ENCODE assay signal across 1 cellular context in genomic region chr21:34029724-34030528, GRCh38.
A peak's percentile ranks its signal among the peaks of the same experiment; 100 is the strongest.
TF ChIP-seq lines count a peak whose summit lies in the region.

No MANE protein-coding gene starts in this region.

TF ChIP-seq in K562, 482 proteins besides CTCF, POLR2A, EP300 and RAD21 (continued from another document and continues in another):
- TF ChIP-seq, protein P1, sequence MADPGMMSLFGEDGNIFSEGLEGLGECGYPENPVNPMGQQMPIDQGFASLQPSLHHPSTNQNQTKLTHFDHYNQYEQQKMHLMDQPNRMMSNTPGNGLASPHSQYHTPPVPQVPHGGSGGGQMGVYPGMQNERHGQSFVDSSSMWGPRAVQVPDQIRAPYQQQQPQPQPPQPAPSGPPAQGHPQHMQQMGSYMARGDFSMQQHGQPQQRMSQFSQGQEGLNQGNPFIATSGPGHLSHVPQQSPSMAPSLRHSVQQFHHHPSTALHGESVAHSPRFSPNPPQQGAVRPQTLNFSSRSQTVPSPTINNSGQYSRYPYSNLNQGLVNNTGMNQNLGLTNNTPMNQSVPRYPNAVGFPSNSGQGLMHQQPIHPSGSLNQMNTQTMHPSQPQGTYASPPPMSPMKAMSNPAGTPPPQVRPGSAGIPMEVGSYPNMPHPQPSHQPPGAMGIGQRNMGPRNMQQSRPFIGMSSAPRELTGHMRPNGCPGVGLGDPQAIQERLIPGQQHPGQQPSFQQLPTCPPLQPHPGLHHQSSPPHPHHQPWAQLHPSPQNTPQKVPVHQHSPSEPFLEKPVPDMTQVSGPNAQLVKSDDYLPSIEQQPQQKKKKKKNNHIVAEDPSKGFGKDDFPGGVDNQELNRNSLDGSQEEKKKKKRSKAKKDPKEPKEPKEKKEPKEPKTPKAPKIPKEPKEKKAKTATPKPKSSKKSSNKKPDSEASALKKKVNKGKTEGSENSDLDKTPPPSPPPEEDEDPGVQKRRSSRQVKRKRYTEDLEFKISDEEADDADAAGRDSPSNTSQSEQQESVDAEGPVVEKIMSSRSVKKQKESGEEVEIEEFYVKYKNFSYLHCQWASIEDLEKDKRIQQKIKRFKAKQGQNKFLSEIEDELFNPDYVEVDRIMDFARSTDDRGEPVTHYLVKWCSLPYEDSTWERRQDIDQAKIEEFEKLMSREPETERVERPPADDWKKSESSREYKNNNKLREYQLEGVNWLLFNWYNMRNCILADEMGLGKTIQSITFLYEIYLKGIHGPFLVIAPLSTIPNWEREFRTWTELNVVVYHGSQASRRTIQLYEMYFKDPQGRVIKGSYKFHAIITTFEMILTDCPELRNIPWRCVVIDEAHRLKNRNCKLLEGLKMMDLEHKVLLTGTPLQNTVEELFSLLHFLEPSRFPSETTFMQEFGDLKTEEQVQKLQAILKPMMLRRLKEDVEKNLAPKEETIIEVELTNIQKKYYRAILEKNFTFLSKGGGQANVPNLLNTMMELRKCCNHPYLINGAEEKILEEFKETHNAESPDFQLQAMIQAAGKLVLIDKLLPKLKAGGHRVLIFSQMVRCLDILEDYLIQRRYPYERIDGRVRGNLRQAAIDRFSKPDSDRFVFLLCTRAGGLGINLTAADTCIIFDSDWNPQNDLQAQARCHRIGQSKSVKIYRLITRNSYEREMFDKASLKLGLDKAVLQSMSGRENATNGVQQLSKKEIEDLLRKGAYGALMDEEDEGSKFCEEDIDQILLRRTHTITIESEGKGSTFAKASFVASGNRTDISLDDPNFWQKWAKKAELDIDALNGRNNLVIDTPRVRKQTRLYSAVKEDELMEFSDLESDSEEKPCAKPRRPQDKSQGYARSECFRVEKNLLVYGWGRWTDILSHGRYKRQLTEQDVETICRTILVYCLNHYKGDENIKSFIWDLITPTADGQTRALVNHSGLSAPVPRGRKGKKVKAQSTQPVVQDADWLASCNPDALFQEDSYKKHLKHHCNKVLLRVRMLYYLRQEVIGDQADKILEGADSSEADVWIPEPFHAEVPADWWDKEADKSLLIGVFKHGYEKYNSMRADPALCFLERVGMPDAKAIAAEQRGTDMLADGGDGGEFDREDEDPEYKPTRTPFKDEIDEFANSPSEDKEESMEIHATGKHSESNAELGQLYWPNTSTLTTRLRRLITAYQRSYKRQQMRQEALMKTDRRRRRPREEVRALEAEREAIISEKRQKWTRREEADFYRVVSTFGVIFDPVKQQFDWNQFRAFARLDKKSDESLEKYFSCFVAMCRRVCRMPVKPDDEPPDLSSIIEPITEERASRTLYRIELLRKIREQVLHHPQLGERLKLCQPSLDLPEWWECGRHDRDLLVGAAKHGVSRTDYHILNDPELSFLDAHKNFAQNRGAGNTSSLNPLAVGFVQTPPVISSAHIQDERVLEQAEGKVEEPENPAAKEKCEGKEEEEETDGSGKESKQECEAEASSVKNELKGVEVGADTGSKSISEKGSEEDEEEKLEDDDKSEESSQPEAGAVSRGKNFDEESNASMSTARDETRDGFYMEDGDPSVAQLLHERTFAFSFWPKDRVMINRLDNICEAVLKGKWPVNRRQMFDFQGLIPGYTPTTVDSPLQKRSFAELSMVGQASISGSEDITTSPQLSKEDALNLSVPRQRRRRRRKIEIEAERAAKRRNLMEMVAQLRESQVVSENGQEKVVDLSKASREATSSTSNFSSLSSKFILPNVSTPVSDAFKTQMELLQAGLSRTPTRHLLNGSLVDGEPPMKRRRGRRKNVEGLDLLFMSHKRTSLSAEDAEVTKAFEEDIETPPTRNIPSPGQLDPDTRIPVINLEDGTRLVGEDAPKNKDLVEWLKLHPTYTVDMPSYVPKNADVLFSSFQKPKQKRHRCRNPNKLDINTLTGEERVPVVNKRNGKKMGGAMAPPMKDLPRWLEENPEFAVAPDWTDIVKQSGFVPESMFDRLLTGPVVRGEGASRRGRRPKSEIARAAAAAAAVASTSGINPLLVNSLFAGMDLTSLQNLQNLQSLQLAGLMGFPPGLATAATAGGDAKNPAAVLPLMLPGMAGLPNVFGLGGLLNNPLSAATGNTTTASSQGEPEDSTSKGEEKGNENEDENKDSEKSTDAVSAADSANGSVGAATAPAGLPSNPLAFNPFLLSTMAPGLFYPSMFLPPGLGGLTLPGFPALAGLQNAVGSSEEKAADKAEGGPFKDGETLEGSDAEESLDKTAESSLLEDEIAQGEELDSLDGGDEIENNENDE (IDR thresholded peaks at IDR 0.05; ENCODE audit: low read depth, low read length), result no peak
- TF ChIP-seq RNF2 (IDR thresholded peaks at IDR 0.05) (0 out of 2 replicates have a peak, but pooled peaks have one; percentile 14), TBP (optimal IDR thresholded peaks at IDR 0.05; ENCODE audit: low read depth, low read length) (peak; percentile 29), ZNF408 (CRISPR knock-in tag; IDR thresholded peaks at IDR 0.05; ENCODE audit: low read depth) (no peak), MYBL2 (IDR thresholded peaks at IDR 0.05; ENCODE audit: low read depth) (no peak), MYBL2 (CRISPR knock-in tag; IDR thresholded peaks at IDR 0.05; ENCODE audit: borderline replicate concordance) (no peak), NEUROD1 (IDR thresholded peaks at IDR 0.05; ENCODE audit: borderline replicate concordance, low read depth, low read length, partially characterized antibody) (no peak), FOSL1 (tag; conservative IDR thresholded peaks at IDR 0.05) (peak; percentile 75), TAF9B (IDR thresholded peaks at IDR 0.05; ENCODE audit: partially characterized antibody) (no peak), CREM (IDR thresholded peaks at IDR 0.05; ENCODE audit: low read depth) (peak; percentile 97), HDAC8 (tag; IDR thresholded peaks at IDR 0.05) (no peak), SMAD1 (IDR thresholded peaks at IDR 0.05; ENCODE audit: low read depth, low read length, partially characterized antibody) (no peak), PATZ1 (CRISPR knock-in tag; IDR thresholded peaks at IDR 0.05; ENCODE audit: borderline replicate concordance) (no peak), HNRNPL (IDR thresholded peaks at IDR 0.05; ENCODE audit: low read depth, low read length) (no peak), BCL6 (CRISPR knock-in tag; IDR thresholded peaks at IDR 0.05) (no peak), POLR2B (IDR thresholded peaks at IDR 0.05; ENCODE audit: low read depth, partially characterized antibody) (no peak), TCF15 (CRISPR knock-in tag; IDR thresholded peaks at IDR 0.05) (no peak), MXI1 (IDR thresholded peaks at IDR 0.05; ENCODE audit: low read depth, low read length) (no peak), FOXJ2 (tag; IDR thresholded peaks at IDR 0.05) (no peak), SREBF2 (CRISPR knock-in tag; IDR thresholded peaks at IDR 0.05) (no peak), ZBTB43 (CRISPR knock-in tag; IDR thresholded peaks at IDR 0.05) (no peak), THRAP3 (IDR thresholded peaks at IDR 0.05; ENCODE audit: borderline replicate concordance) (no peak), SAFB (IDR thresholded peaks at IDR 0.05; ENCODE audit: borderline replicate concordance, low read depth, low read length) (no peak), ZBTB26 (CRISPR knock-in tag; IDR thresholded peaks at IDR 0.05) (no peak), SIX5 (IDR thresholded peaks at IDR 0.05; ENCODE audit: borderline replicate concordance in 1 of 2, insufficient read depth in 1 of 2, low read depth in 1 of 2, low read length in 2 of 2) (peak; percentile 89 to 94), HEY1 (CRISPR knock-in tag; IDR thresholded peaks at IDR 0.05; ENCODE audit: borderline replicate concordance) (no peak), RBM15 (IDR thresholded peaks at IDR 0.05; ENCODE audit: insufficient read depth, low read length) (no peak), TSC22D4 (tag; IDR thresholded peaks at IDR 0.05) (no peak), ZC3H4 (CRISPR knock-in tag; IDR thresholded peaks at IDR 0.05; ENCODE audit: borderline replicate concordance) (no peak)
- TF ChIP-seq, protein P2, sequence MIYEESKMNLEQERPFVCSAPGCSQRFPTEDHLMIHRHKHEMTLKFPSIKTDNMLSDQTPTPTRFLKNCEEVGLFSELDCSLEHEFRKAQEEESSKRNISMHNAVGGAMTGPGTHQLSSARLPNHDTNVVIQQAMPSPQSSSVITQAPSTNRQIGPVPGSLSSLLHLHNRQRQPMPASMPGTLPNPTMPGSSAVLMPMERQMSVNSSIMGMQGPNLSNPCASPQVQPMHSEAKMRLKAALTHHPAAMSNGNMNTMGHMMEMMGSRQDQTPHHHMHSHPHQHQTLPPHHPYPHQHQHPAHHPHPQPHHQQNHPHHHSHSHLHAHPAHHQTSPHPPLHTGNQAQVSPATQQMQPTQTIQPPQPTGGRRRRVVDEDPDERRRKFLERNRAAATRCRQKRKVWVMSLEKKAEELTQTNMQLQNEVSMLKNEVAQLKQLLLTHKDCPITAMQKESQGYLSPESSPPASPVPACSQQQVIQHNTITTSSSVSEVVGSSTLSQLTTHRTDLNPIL (CRISPR knock-in tag; IDR thresholded peaks at IDR 0.05), result no peak
- TF ChIP-seq, protein P3, sequence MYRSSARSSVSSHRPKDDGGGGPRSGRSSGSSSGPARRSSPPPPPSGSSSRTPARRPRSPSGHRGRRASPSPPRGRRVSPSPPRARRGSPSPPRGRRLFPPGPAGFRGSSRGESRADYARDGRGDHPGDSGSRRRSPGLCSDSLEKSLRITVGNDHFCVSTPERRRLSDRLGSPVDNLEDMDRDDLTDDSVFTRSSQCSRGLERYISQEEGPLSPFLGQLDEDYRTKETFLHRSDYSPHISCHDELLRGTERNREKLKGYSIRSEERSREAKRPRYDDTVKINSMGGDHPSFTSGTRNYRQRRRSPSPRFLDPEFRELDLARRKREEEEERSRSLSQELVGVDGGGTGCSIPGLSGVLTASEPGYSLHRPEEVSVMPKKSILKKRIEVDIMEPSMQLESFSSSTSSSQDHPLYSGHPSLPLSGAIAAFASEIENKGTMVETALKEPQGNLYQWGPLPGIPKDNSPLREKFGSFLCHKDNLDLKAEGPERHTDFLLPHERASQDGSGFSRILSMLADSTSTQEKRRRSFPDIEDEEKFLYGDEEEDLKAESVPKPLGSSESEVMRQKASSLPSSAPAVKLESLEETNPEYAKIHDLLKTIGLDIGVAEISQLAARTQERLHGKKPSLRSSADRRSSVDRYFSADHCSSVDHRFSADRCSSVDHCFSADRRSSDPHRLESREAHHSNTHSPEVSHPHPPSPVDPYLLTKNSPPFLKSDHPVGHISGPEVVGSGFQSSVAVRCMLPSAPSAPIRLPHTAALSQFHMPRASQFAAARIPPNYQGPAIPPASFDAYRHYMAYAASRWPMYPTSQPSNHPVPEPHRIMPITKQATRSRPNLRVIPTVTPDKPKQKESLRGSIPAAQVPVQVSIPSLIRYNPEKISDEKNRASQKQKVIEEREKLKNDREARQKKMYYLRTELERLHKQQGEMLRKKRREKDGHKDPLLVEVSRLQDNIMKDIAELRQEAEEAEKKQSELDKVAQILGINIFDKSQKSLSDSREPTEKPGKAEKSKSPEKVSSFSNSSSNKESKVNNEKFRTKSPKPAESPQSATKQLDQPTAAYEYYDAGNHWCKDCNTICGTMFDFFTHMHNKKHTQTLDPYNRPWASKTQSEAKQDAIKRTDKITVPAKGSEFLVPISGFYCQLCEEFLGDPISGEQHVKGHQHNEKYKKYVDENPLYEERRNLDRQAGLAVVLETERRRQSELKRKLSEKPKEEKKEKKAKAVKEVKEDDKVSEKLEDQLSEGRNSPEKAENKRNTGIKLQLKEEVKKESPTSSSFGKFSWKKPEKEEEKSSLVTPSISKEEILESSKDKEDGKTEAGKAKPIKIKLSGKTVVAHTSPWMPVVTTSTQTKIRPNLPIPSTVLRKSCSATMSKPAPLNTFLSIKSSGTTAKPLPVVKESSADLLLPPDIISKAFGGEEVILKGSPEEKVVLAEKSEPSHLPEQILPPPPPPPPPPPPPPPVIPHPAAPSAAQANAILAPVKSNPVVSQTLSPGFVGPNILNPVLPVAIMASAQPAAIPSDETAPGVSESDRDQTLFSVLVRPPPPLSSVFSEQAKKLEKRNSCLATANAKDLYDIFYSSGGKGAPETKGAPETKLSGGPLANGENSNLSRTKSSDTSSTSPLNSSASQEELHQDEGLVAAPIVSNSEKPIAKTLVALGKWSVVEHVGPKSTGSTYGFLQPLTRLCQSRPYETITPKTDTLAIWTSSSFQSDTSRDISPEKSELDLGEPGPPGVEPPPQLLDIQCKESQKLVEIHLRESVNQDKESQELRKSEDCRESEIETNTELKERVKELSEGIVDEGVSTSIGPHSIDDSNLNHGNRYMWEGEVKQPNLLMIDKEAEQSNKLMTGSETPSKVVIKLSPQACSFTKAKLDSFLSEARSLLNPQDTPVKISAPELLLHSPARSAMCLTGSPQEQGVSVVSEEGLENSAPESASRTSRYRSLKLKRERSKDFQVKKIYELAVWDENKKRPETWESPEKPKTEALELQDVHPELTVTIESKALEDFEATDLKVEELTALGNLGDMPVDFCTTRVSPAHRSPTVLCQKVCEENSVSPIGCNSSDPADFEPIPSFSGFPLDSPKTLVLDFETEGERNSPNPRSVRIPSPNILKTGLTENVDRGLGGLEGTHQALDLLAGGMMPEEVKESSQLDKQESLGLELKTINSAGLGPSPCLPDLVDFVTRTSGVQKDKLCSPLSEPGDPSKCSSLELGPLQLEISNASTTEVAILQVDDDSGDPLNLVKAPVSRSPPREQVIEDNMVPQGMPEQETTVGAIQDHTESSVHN (IDR thresholded peaks at IDR 0.05; ENCODE audit: borderline replicate concordance in 1 of 2, low read depth in 1 of 2), result no peak
